Comparison of ENCODE assay signal across 27 cellular contexts in the genomic region with DNA sequence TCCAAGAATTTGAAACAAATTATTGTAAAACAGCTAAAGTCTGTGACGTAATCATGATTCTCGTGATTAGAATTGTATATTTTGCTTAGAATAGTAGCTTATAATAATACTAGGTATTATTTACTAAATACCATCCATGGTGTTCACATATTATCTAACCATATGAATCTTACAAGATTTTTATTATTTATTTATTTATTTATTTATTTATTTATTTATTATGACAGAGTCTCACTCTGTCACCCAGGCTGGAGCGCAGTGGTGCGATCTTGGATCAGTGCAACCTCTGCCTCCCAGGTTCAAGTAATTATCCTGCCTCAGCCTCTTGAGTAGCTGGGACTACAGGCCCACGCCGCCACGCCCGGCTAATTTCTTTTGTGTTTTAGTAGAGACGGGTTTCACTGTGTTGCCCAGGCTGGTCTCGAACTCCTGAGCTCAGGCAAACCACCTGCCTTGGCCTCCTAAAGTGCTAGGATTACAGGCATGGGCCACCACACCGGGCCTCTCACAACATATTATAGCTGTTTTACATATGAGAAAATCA.
"Had no signal": no experiment of that assay in that cellular context is flagged by ENCODE, and none has a peak within 500 bp of the region (broad histone marks: within the 10 kb centered on the region; RNA-seq: fewer than 3 reads in every experiment).

No MANE protein-coding gene starts in this region.

- H3K27ac ChIP-seq: neutrophil, pancreas, psoas muscle, right lobe of liver, sigmoid colon, suprapubic skin, testis, tibial artery, transverse colon, upper lobe of right lung, uterus had no signal

- H3K27me3 ChIP-seq: neutrophil, pancreas, right lobe of liver, sigmoid colon, suprapubic skin, testis, tibial artery, transverse colon, upper lobe of right lung, uterus had no signal

- H3K4me3 ChIP-seq: pancreas, psoas muscle, right lobe of liver, sigmoid colon, suprapubic skin, testis, tibial artery, transverse colon, upper lobe of right lung, uterus had no signal

- DNase-seq: nephron progenitor cell; nucleus accumbens; pancreas; psoas muscle; right cardiac atrium; right lobe of liver; sigmoid colon; small intestine; stimulated activated CD4-positive, alpha-beta T cell treated with anti-CD3 and anti-CD28 coated beads, Interleukin-12 subunit alpha, Interleukin-12 subunit beta, amount 100 ng/mL, for 4 hours; stimulated activated CD4-positive, alpha-beta T cell treated with anti-CD3 and anti-CD28 coated beads, Interleukin-1b, Interleukin-23, amount 100 ng/mL, for 48 hours; stimulated activated CD4-positive, alpha-beta T cell treated with anti-CD3 and anti-CD28 coated beads, Interleukin-4, amount 100 ng/mL, for 1 hour; stimulated activated CD4-positive, alpha-beta T cell treated with anti-CD3 and anti-CD28 coated beads, Interleukin-4, amount 100 ng/mL, for 4 hours; stimulated activated CD8-positive, alpha-beta memory T cell treated with anti-CD3 and anti-CD28 coated beads, Interleukin-4, amount 100 ng/mL, for 48 hours; stimulated activated naive CD4-positive, alpha-beta T cell; stimulated activated naive CD8-positive, alpha-beta T cell treated with anti-CD3 and anti-CD28 coated beads, Interleukin-15, amount 100 ng/mL, for 72 hours; stimulated activated naive CD8-positive, alpha-beta T cell treated with anti-CD3 and anti-CD28 coated beads, Interleukin-15, Interleukin-2, amounts not matched to agents 100 U/mL and 50 U/mL, for 24 hours; substantia nigra; testis; tibial artery; transverse colon; upper lobe of right lung; uterus had no signal

- H3K4me1 ChIP-seq: pancreas, psoas muscle, right lobe of liver, sigmoid colon, suprapubic skin, testis, tibial artery, transverse colon, upper lobe of right lung, uterus had no signal

- H3K9me3 ChIP-seq: neutrophil, pancreas, psoas muscle, right lobe of liver, sigmoid colon, suprapubic skin, testis, tibial artery, transverse colon, upper lobe of right lung, uterus had no signal

- FAIRE-seq: pancreas, small intestine had no signal

- ATAC-seq: naive thymus-derived CD8-positive, alpha-beta T cell; natural killer cell treated with Interleukin-12 subunit alpha and Interleukin-12 subunit beta and Interleukin-15 and Interleukin-18, amount 100 ng/mL, for 72 hours; pancreas; psoas muscle; right cardiac atrium; right lobe of liver; stimulated activated memory B cell treated with anti-CD40 and anti-IgM and Interleukin-4, amounts not matched to agents 10 μg/mL and 1 μg/mL and 100 μg/mL, for 72 hours; stimulated activated naive CD8-positive, alpha-beta T cell treated with anti-CD3 and anti-CD28 coated beads, Interleukin-15, amount 100 ng/mL, for 72 hours; stimulated activated naive CD8-positive, alpha-beta T cell treated with anti-CD3 and anti-CD28 coated beads, Interleukin-15, Interleukin-2, amounts not matched to agents 100 U/mL and 50 U/mL, for 24 hours; upper lobe of right lung had no signal

- H3K36me3 ChIP-seq: neutrophil, pancreas, right lobe of liver, sigmoid colon, suprapubic skin, tibial artery, transverse colon, upper lobe of right lung, uterus had no signal
